Comparison of ENCODE assay signal across 8 cellular contexts in the genomic region with DNA sequence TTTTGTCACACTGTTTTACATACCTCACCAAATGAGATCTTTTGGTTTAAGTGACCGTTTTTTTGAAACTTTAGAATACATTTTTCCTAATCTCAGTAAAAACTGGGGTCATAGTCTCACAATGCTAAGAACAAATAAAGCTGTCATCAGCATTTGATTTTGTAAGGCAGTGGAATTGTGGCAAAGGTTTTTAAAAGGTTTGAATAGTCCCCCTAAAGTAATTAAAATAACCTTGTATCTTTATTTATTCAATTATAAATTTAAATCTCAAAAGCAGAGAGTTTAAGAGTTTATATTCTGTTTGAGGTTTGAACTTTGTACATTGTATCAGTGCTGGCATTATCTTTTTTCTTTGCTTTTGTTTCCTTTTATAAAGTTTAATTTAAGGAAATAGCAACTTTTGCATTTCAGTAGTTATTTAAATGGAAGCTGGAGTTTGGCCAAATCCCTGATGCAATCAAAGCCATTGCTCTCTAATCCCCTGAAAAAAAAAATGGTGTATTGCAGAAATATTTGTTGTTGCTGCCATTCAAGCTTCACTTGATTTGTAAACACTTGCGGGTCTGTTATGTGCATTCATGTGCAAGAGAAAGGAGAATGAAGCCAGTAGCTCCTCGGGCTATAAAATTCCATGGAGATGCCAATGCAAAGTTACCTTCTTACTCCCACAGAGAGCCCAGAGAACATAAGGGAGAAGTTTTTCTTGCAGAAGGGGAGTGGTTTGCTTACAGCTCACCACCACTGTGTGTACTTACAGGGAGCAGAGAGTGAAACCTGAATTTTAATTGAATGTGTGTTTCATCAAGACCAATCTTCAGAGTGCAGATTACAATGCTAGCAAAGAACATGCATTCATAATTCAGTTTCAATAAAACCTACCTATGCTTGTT.
DNase-seq lines count a peak whose midpoint lies in the region; ATAC-seq and FAIRE-seq lines count a peak whose summit lies in the region.

No MANE protein-coding gene starts in this region.

- no peak for DNase-seq in activated naive CD8-positive, alpha-beta T cell treated with anti-CD3 and anti-CD28 coated beads for 36 hours
- no peak for DNase-seq in activated naive CD8-positive, alpha-beta T cell treated with anti-CD3 and anti-CD28 coated beads, Interleukin-2, amount 50 U/mL, for 24 hours
- peak; percentile 14 for DNase-seq in T1000 (lab: John Stamatoyannopoulos, UW)
- DNase-seq in frontal cortex (ENCODE audit: low spot score in 2 of 2) = no peak
- DNase-seq in stromal cell of bone marrow (ENCODE audit: low read depth) = peak; percentile 13
- DNase-seq in NCI-H2081 treated with DMSO at 0.1 percent for 48 hours (lab: John Stamatoyannopoulos, UW) = no peak
- DNase-seq in RPMI8226 = no peak
- DNase-seq in NK-92 (lab: John Stamatoyannopoulos, UW; ENCODE audit: unreplicated experiment) = no peak

- H3K36me3 Mint-ChIP-seq in activated naive CD8-positive, alpha-beta T cell treated with anti-CD3 and anti-CD28 coated beads for 36 hours = no peaks in the 10 kb centered on the region
- no peaks in the 10 kb centered on the region for H3K36me3 Mint-ChIP-seq in activated naive CD8-positive, alpha-beta T cell treated with anti-CD3 and anti-CD28 coated beads, Interleukin-2, amount 50 U/mL, for 24 hours (ENCODE audit: low read depth)

- peak overlapping the region; percentile 5 for H3K27ac Mint-ChIP-seq in activated naive CD8-positive, alpha-beta T cell treated with anti-CD3 and anti-CD28 coated beads for 36 hours
- no peak overlapping the region for H3K27ac Mint-ChIP-seq in activated naive CD8-positive, alpha-beta T cell treated with anti-CD3 and anti-CD28 coated beads, Interleukin-2, amount 50 U/mL, for 24 hours

- no peaks in the 10 kb centered on the region for H3K9me3 Mint-ChIP-seq in activated naive CD8-positive, alpha-beta T cell treated with anti-CD3 and anti-CD28 coated beads for 36 hours
- H3K9me3 Mint-ChIP-seq in activated naive CD8-positive, alpha-beta T cell treated with anti-CD3 and anti-CD28 coated beads, Interleukin-2, amount 50 U/mL, for 24 hours = no peaks in the 10 kb centered on the region

- H3K27me3 Mint-ChIP-seq in activated naive CD8-positive, alpha-beta T cell treated with anti-CD3 and anti-CD28 coated beads for 36 hours = peaks cover 28% of the 10 kb centered on the region
- H3K27me3 Mint-ChIP-seq in activated naive CD8-positive, alpha-beta T cell treated with anti-CD3 and anti-CD28 coated beads, Interleukin-2, amount 50 U/mL, for 24 hours = peaks cover 26% of the 10 kb centered on the region

- H3K4me3 Mint-ChIP-seq in activated naive CD8-positive, alpha-beta T cell treated with anti-CD3 and anti-CD28 coated beads for 36 hours = no peak overlapping the region
- H3K4me3 Mint-ChIP-seq in activated naive CD8-positive, alpha-beta T cell treated with anti-CD3 and anti-CD28 coated beads, Interleukin-2, amount 50 U/mL, for 24 hours = no peak overlapping the region

- H3K4me1 Mint-ChIP-seq in activated naive CD8-positive, alpha-beta T cell treated with anti-CD3 and anti-CD28 coated beads for 36 hours = no peaks in the 10 kb centered on the region
- no peaks in the 10 kb centered on the region for H3K4me1 Mint-ChIP-seq in activated naive CD8-positive, alpha-beta T cell treated with anti-CD3 and anti-CD28 coated beads, Interleukin-2, amount 50 U/mL, for 24 hours

- no peak for ATAC-seq in activated naive CD8-positive, alpha-beta T cell treated with anti-CD3 and anti-CD28 coated beads, Interleukin-2, amount 50 U/mL, for 24 hours

- peak; percentile 17 for FAIRE-seq in frontal cortex (lab: Jason Lieb, UNC)

Comparison
In these comparisons a context has a peak if more than half of its experiments do, and no peak if none do; other contexts are left out.
1. DNase-seq: peak in T1000 (single experiment) and stromal cell of bone marrow (single experiment); none in activated naive CD8-positive, alpha-beta T cell treated with anti-CD3 and anti-CD28 coated beads for 36 hours (single experiment), activated naive CD8-positive, alpha-beta T cell treated with anti-CD3 and anti-CD28 coated beads, Interleukin-2, amount 50 U/mL, for 24 hours (single experiment), frontal cortex (0 of 2), NCI-H2081 treated with DMSO at 0.1 percent for 48 hours (single experiment), RPMI8226 (single experiment) and NK-92 (single experiment).